8 cellular contexts compared by ENCODE assay signal in the genomic region with DNA sequence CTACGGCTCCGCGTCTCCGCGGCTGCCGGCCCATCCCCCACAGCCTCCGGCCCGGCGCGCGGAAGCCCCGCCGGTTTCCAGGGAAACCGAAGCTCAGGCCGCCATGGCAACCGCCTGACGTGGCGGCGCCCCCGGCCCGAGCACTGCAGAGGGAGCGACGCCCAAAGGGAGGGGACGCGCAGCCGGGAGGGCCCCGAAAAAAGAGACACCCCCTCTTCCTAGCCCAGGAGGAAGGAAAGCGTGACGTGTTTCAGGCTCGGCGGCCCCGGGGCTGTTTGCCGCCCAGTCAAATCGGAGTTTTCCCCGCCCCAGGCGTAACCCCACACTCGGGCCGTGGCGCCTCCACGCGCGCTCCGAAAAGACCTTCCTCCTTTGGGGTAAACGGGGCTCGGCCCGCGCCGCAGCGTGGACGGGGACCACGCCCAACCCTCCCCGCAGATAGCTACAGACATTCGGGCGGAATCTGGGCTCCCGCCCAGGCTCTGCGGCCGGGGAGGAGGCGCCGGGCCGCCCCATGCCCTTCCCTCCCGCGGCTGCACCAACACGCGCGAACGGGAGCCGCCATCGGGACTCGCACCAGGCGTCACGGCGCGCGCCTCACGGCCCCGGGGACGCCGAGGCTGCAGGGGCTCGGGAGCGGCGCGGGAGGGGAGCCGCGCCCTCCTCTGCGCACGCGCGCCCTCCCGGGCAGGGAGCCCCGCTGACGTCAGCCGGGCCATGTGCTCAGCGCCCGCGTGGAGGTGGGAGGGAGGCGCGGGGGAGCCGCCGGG. TPM values are rescaled to one million over a fixed set of nuclear protein-coding genes. Genes with fewer than 3 reads are reported as not detected.
DNase-seq lines count a peak whose midpoint lies in the region; ATAC-seq lines count a peak whose summit lies in the region.

No MANE protein-coding gene starts in this region.

- H3K4me2 ChIP-seq in neuronal stem cell (ENCODE audit: insufficient read depth, low read length, poor library complexity, severe bottlenecking), result peak overlapping the region; percentile 99

- H3K27ac ChIP-seq in SJCRH30 (peak overlapping the region; percentile 93), neuronal stem cell (replicated peaks; ENCODE audit: low read length) (peak overlapping the region; percentile 94), subcutaneous abdominal adipose tissue (ENCODE audit: low read depth, low read length) (peak overlapping the region; percentile 94)

- H4K8ac ChIP-seq in neuronal stem cell (ENCODE audit: low read depth, low read length), result peak overlapping the region; percentile 55

- no peaks in the 10 kb centered on the region for H3K27me3 ChIP-seq in SJCRH30
- no peaks in the 10 kb centered on the region for H3K27me3 ChIP-seq in neuronal stem cell (ENCODE audit: control insufficient read depth in 3 of 3, insufficient read depth in 3 of 3, low read depth in 1 of 3, low read length in 3 of 3)
- H3K27me3 ChIP-seq in subcutaneous abdominal adipose tissue (ENCODE audit: control insufficient read depth in 5 of 5, insufficient read depth in 4 of 5, low read length in 5 of 5), result no peaks in the 10 kb centered on the region

- H2BK5ac ChIP-seq in neuronal stem cell (ENCODE audit: low read length), result peak overlapping the region; percentile 100

- H2BK15ac ChIP-seq in neuronal stem cell (ENCODE audit: low read length), result peak overlapping the region; percentile 100

- WGBS in neuronal stem cell (ENCODE audit: extremely low coverage in 2 of 2, insufficient read length in 2 of 2, insufficient replicate concordance in 1 of 2), 2 donors, result no CpG with 5 or more reads among the region's 99 CpGs

- H2AFZ ChIP-seq in neuronal stem cell (ENCODE audit: low read length), result peak overlapping the region; percentile 87

- H3K4me1 ChIP-seq in SJCRH30 (peaks cover 11% of the 10 kb centered on the region), neuronal stem cell (ENCODE audit: control insufficient read depth in 2 of 2, insufficient read depth in 1 of 2, low read depth in 1 of 2, low read length in 2 of 2) (peaks cover 44 to 62% of the 10 kb centered on the region in 2 donors), subcutaneous abdominal adipose tissue (ENCODE audit: control insufficient read depth in 5 of 5, insufficient read depth in 5 of 5, low read length in 5 of 5) (peaks cover 40 to 78% (median 71%) of the 10 kb centered on the region in 5 donors)

- H3K9ac ChIP-seq in neuronal stem cell (ENCODE audit: low read depth, low read length, poor library complexity) (peak overlapping the region; percentile 95), subcutaneous abdominal adipose tissue (ENCODE audit: low read length in 5 of 5) (peak overlapping the region in 4 of 5 donors; percentile 84 to 92 (median 87))

- no peaks in the 10 kb centered on the region for H3K9me3 ChIP-seq in SJCRH30 (replicated peaks)
- no peaks in the 10 kb centered on the region for H3K9me3 ChIP-seq in neuronal stem cell (replicated peaks in 1 of 2; ENCODE audit: control insufficient read depth in 2 of 2, insufficient read depth in 1 of 2, low read depth in 1 of 2, low read length in 2 of 2)
- no peaks in the 10 kb centered on the region for H3K9me3 ChIP-seq in subcutaneous abdominal adipose tissue (ENCODE audit: control insufficient read depth in 5 of 5, low read length in 5 of 5)

- peak overlapping the region; percentile 76 for H3K14ac ChIP-seq in neuronal stem cell (ENCODE audit: low read length)

- H3K4me3 ChIP-seq in SJCRH30 (peak overlapping the region; percentile 73), neuronal stem cell (ENCODE audit: low read length in 2 of 2) (peak overlapping the region; percentile 75 to 88), subcutaneous abdominal adipose tissue (ENCODE audit: low read depth in 1 of 5, low read length in 5 of 5) (peak overlapping the region in 4 of 5 donors; percentile 72 to 83 (median 74))

- DNase-seq in EL, result peak; percentile 90
- DNase-seq in KG1 (lab: John Stamatoyannopoulos, UW), result peak; percentile 40
- peak; percentile 78 to 85 for DNase-seq in SJCRH30
- DNase-seq in activated naive CD4-positive, alpha-beta T cell (lab: John Stamatoyannopoulos, UW), result peak; percentile 74 to 91 (median 78)
- peak; percentile 79 for DNase-seq in foreskin melanocyte
- DNase-seq in neuronal stem cell (ENCODE audit: low spot score), result peak; percentile 87

- ATAC-seq in GM21723 (IDR thresholded peaks at IDR 0.05; ENCODE audit: unreplicated experiment), result peak; percentile 31

- H3K4ac ChIP-seq in neuronal stem cell (ENCODE audit: low read length), result peak overlapping the region; percentile 99

- peak overlapping the region; percentile 79 for H4K91ac ChIP-seq in neuronal stem cell (ENCODE audit: low read depth, low read length, poor library complexity)

- H2AK5ac ChIP-seq in neuronal stem cell (ENCODE audit: low read depth, low read length), result peak overlapping the region; percentile 99

- peak overlapping the region; percentile 95 for H2BK12ac ChIP-seq in neuronal stem cell (ENCODE audit: low read length)

- peak overlapping the region; percentile 97 for H2BK120ac ChIP-seq in neuronal stem cell (ENCODE audit: low read depth, low read length)

- peaks cover 18% of the 10 kb centered on the region for H3K79me1 ChIP-seq in neuronal stem cell (ENCODE audit: low read depth, low read length)

- H3K36me3 ChIP-seq in SJCRH30 (no peaks in the 10 kb centered on the region), neuronal stem cell (replicated peaks in 1 of 2; ENCODE audit: control insufficient read depth in 2 of 2, insufficient read depth in 2 of 2, low read length in 2 of 2) (peaks cover 2 to 31% of the 10 kb centered on the region in 2 donors), subcutaneous abdominal adipose tissue (ENCODE audit: control insufficient read depth in 5 of 5, insufficient read depth in 5 of 5, low read length in 5 of 5) (peaks cover 0 to 7% (median 0%) of the 10 kb centered on the region in 5 donors)

- peak overlapping the region; percentile 87 for H3K23ac ChIP-seq in neuronal stem cell (ENCODE audit: low read depth, low read length, poor library complexity)

- peak overlapping the region; percentile 100 for H3K18ac ChIP-seq in neuronal stem cell (ENCODE audit: low read length)

RNA-seq across cellular contexts. Expression of a gene that starts 7.5 kb away (rescaled TPM):
- 8.7 and 10.1 TPM in 2 replicates for total RNA-seq in SJCRH30 (2014; rRNA removed; shearing (Covaris generic))
- 14.3 TPM for polyA plus RNA-seq in neuronal stem cell (2013, experiment 1 of 2)
- polyA plus RNA-seq in neuronal stem cell (2013, experiment 2 of 2), result 15.1 TPM

RNA-seq across cellular contexts. Expression of a gene that starts 56.1 kb away (rescaled TPM):
- 10.6 and 12.0 TPM in 2 replicates for total RNA-seq in SJCRH30 (2014; rRNA removed; shearing (Covaris generic))
- polyA plus RNA-seq in neuronal stem cell (2013, experiment 1 of 2), result 69.6 TPM
- polyA plus RNA-seq in neuronal stem cell (2013, experiment 2 of 2), result 67.4 TPM

RNA-seq across cellular contexts. Expression of a gene that starts 57.1 kb away (rescaled TPM):
- total RNA-seq in SJCRH30 (2014; rRNA removed; shearing (Covaris generic)), result 31.9 and 33.6 TPM in 2 replicates
- 13.1 TPM for polyA plus RNA-seq in neuronal stem cell (2013, experiment 1 of 2)
- polyA plus RNA-seq in neuronal stem cell (2013, experiment 2 of 2), result 13.0 TPM

Comparison
In these comparisons a context has a peak if more than half of its experiments do, and no peak if none do; other contexts are left out.
1. Peak in every context shown above with its lines: DNase-seq, ATAC-seq, H3K4me3 ChIP-seq and H3K27ac ChIP-seq.
2. DNase-seq: peak in every context shown above with its lines; median percentile 90 in EL; 87 in neuronal stem cell; 82 in SJCRH30; 79 in foreskin melanocyte; 78 in activated naive CD4-positive, alpha-beta T cell; 40 in KG1.